In genomic region chr2:230520875-230521155, GRCh38 we compare ENCODE assay signal across 18 cellular contexts.
A peak's percentile ranks its signal among the peaks of the same experiment; 100 is the strongest.
DNase-seq lines count a peak whose midpoint lies in the region; ATAC-seq and TF ChIP-seq lines count a peak whose summit lies in the region.
"Had no signal": no experiment of that assay in that cellular context is flagged by ENCODE, and none has a peak within 500 bp of the region (broad histone marks: within the 10 kb centered on the region; RNA-seq: fewer than 3 reads in every experiment).

No MANE protein-coding gene starts in this region.

- peaks cover 5% of the 10 kb centered on the region for H3F3A ChIP-seq in PC-3 (ENCODE audit: low read length, unreplicated experiment)

- H3K4me2 ChIP-seq in PC-3 (ENCODE audit: low read length) = no peak overlapping the region

- TF ChIP-seq POLR2A in sigmoid colon (IDR thresholded peaks at IDR 0.05) = no peak

- H3K9me3 Mint-ChIP-seq in activated naive CD4-positive, alpha-beta T cell treated with anti-CD3 and anti-CD28 coated beads, Interleukin-2, amount 10 ng/mL, durations not matched to agents 7 days and 5 days = peaks cover 42% of the 10 kb centered on the region

- no peak for TF ChIP-seq EP300 in sigmoid colon (IDR thresholded peaks at IDR 0.05)

- H4K20me1 ChIP-seq in PC-3 (ENCODE audit: low read length) = no peaks in the 10 kb centered on the region

- no peaks in the 10 kb centered on the region for H3K4me1 Mint-ChIP-seq in activated naive CD4-positive, alpha-beta T cell treated with anti-CD3 and anti-CD28 coated beads, Interleukin-2, amount 10 ng/mL, durations not matched to agents 7 days and 5 days

- intact Hi-C loops in PC-3 (cut with micrococcal nuclease) (no loop called here), sigmoid colon (cut with DNase I) (no loop called here)

- H3K27ac ChIP-seq in PC-3 (ENCODE audit: low read length) (peak overlapping the region; percentile 86), sigmoid colon (no peak overlapping the region)
- H3K27ac ChIP-seq: left lung, SJSA1 had no signal

- ATAC-seq in PC-3 (peak; percentile 96), HG03097 (IDR thresholded peaks at IDR 0.05; ENCODE audit: low FRiP score, unreplicated experiment) (no peak)
- ATAC-seq: activated CD4-positive, CD25-positive, alpha-beta regulatory T cell treated with anti-CD3 and anti-CD28 coated beads, Interleukin-2, amount 50 U/mL, for 24 hours; left lung had no signal

- H3K36me3 ChIP-seq in PC-3 (ENCODE audit: low read depth, low read length) (peaks cover 30% of the 10 kb centered on the region), kidney epithelial cell (ENCODE audit: control insufficient read depth, insufficient read depth, low read length) (no peaks in the 10 kb centered on the region), sigmoid colon (no peaks in the 10 kb centered on the region)
- H3K36me3 ChIP-seq: SJSA1 had no signal

- DNase-seq in Daoy (ENCODE audit: low read depth) = peak; percentile 33
- peak; percentile 90 for DNase-seq in PC-3
- peak; percentile 28 to 91 for DNase-seq in cardiac fibroblast (ENCODE audit: low read depth in 2 of 2)
- DNase-seq in kidney epithelial cell (ENCODE audit: low read depth) = peak; percentile 23
- DNase-seq in activated naive CD4-positive, alpha-beta T cell treated with anti-CD3 and anti-CD28 coated beads, Interleukin-2, amount 10 ng/mL, durations not matched to agents 7 days and 5 days = no peak
- DNase-seq in sigmoid colon = no peak
- no peak for DNase-seq in RPMI8226
- DNase-seq: anterior cingulate cortex; COR-L47; left lung; MG63; NCI-H187; NCI-H510A treated with DMSO at 0.1 percent for 48 hours; stimulated activated CD4-positive, alpha-beta T cell treated with anti-CD3 and anti-CD28 coated beads, Interleukin-4, amount 100 ng/mL, for 1 hour had no signal

- H3K4me1 ChIP-seq in PC-3 (ENCODE audit: insufficient read depth, low read length) (peaks cover 8% of the 10 kb centered on the region; the same call in 1 of the 2 replicates), sigmoid colon (no peaks in the 10 kb centered on the region)
- H3K4me1 ChIP-seq: left lung had no signal

- H3K9me3 ChIP-seq in PC-3 (ENCODE audit: low read length) (peaks cover 38% of the 10 kb centered on the region), sigmoid colon (peaks cover 0 to 21% (median 11%) of the 10 kb centered on the region in 4 donors)

- POLR2A ChIA-PET in PC-3 (lab: Charles Lee; ENCODE audit: unreplicated experiment) = no interaction called here

- no peaks in the 10 kb centered on the region for H3K79me2 ChIP-seq in PC-3 (ENCODE audit: low read length)

- H3K4me3 ChIP-seq in PC-3 (ENCODE audit: low read length) (no peak overlapping the region), cardiac fibroblast (replicated peaks in 1 of 2; ENCODE audit: low read depth in 2 of 2, low read length in 2 of 2) (no peak overlapping the region), kidney epithelial cell (ENCODE audit: low read depth, low read length) (no peak overlapping the region), sigmoid colon (no peak overlapping the region)
- H3K4me3 ChIP-seq: left lung, MG63, SJSA1 had no signal

- no peak overlapping the region for H3K4me3 Mint-ChIP-seq in activated naive CD4-positive, alpha-beta T cell treated with anti-CD3 and anti-CD28 coated beads, Interleukin-2, amount 10 ng/mL, durations not matched to agents 7 days and 5 days
- H3K4me3 Mint-ChIP-seq: T-helper 2 cell treated with Interferon-gamma antibody and Interleukin-4, amounts not matched to agents 5 μg/mL and 100 μg/mL, for 36 hours had no signal

- no peak overlapping the region for H3K27ac Mint-ChIP-seq in activated naive CD4-positive, alpha-beta T cell treated with anti-CD3 and anti-CD28 coated beads, Interleukin-2, amount 10 ng/mL, durations not matched to agents 7 days and 5 days
- H3K27ac Mint-ChIP-seq: T-helper 2 cell treated with Interferon-gamma antibody and Interleukin-4, amounts not matched to agents 5 μg/mL and 100 μg/mL, for 36 hours had no signal

- no peaks in the 10 kb centered on the region for H3K9me2 ChIP-seq in PC-3 (replicated peaks; ENCODE audit: low read length)

- no peak overlapping the region for H2AFZ ChIP-seq in PC-3 (ENCODE audit: low read length)

- no TSS peak for BruUV-seq in PC-3 (replicated peaks; lab: Mats Ljungman, UMichigan)

- H3K36me3 Mint-ChIP-seq in activated naive CD4-positive, alpha-beta T cell treated with anti-CD3 and anti-CD28 coated beads, Interleukin-2, amount 10 ng/mL, durations not matched to agents 7 days and 5 days = peaks cover 55% of the 10 kb centered on the region

- H3K9ac ChIP-seq in PC-3 (ENCODE audit: low read length) = peak overlapping the region; percentile 28; the same call in 1 of the 2 replicates

- CTCF ChIA-PET in PC-3 (lab: Charles Lee) = no interaction called here
- CTCF ChIA-PET in activated naive CD4-positive, alpha-beta T cell treated with anti-CD3 and anti-CD28 coated beads, Interleukin-2, amount 10 ng/mL, durations not matched to agents 7 days and 5 days (lab: Charles Lee) = no interaction called here

- no peaks in the 10 kb centered on the region for H3K27me3 Mint-ChIP-seq in activated naive CD4-positive, alpha-beta T cell treated with anti-CD3 and anti-CD28 coated beads, Interleukin-2, amount 10 ng/mL, durations not matched to agents 7 days and 5 days

- H3K27me3 ChIP-seq in PC-3 (ENCODE audit: low read length) (no peaks in the 10 kb centered on the region), kidney epithelial cell (ENCODE audit: control insufficient read depth, insufficient read depth, low read length) (no peaks in the 10 kb centered on the region), sigmoid colon (no peaks in the 10 kb centered on the region)
- H3K27me3 ChIP-seq: left lung, MG63, SJSA1 had no signal

- TF ChIP-seq CTCF in PC-3 (conservative IDR thresholded peaks at IDR 0.05; ENCODE audit: low read depth, low read length) (no peak), cardiac fibroblast (IDR thresholded peaks at IDR 0.05; ENCODE audit: low read depth, low read length) (no peak), kidney epithelial cell (IDR thresholded peaks at IDR 0.05; ENCODE audit: insufficient read depth, low read length, poor library complexity, severe bottlenecking) (no peak), sigmoid colon (IDR thresholded peaks at IDR 0.05) (no peak)

Comparison
In these comparisons a context has a peak if more than half of its experiments do, and no peak if none do; other contexts are left out.
1. DNase-seq: peak in Daoy (single experiment), PC-3 (single experiment), cardiac fibroblast (2 of 2) and kidney epithelial cell (single experiment); none in activated naive CD4-positive, alpha-beta T cell treated with anti-CD3 and anti-CD28 coated beads, Interleukin-2, amount 10 ng/mL, durations not matched to agents 7 days and 5 days (single experiment), sigmoid colon (single experiment) and RPMI8226 (single experiment).